ENCODE assay signal across 26 cellular contexts in genomic region chr9:129031514-129031913, GRCh38.
"Had no signal": no experiment of that assay in that cellular context is flagged by ENCODE, and none has a peak within 500 bp of the region (broad histone marks: within the 10 kb centered on the region; RNA-seq: fewer than 3 reads in every experiment).

No MANE protein-coding gene starts in this region.

- H3K27me3 ChIP-seq: hepatocyte, pancreas, stomach, testis, thyroid gland, upper lobe of right lung had no signal

- H3K27ac ChIP-seq: hepatocyte, left ventricle myocardium inferior, pancreas, prostate gland, skin epidermis, stomach, testis, thyroid gland, upper lobe of right lung had no signal

- H3K9me3 ChIP-seq: left ventricle myocardium inferior, pancreas, prostate gland, stomach, testis, thyroid gland, upper lobe of right lung had no signal

- H2AFZ ChIP-seq: hepatocyte had no signal

- H3K4me3 ChIP-seq: hepatocyte, left ventricle myocardium inferior, lung, pancreas, prostate gland, skin epidermis, stomach, testis, thyroid gland, upper lobe of right lung had no signal

- DNase-seq: islet precursor cell; left ventricle myocardium inferior; mesendoderm; naive B cell; natural killer cell; nephron progenitor cell; nucleus accumbens; posterior cingulate gyrus; retina; right cardiac atrium; stimulated activated CD4-positive, alpha-beta T cell treated with anti-CD3 and anti-CD28 coated beads, Interleukin-12 subunit alpha, Interleukin-12 subunit beta, amount 100 ng/mL, for 4 hours; stimulated activated CD4-positive, alpha-beta T cell treated with anti-CD3 and anti-CD28 coated beads, Interleukin-15, amount 100 ng/mL, for 24 hours; stimulated activated CD4-positive, alpha-beta T cell treated with anti-CD3 and anti-CD28 coated beads, Interleukin-2, amount 100 ng/mL, for 24 hours; stimulated activated CD4-positive, alpha-beta T cell treated with anti-CD3 and anti-CD28 coated beads, Interleukin-4, amount 100 ng/mL, for 1 hour; stimulated activated naive B cell treated with anti-CD40 and anti-IgM and Interleukin-4, amounts not matched to agents 10 μg/mL and 1 μg/mL and 100 μg/mL, for 72 hours; stimulated activated naive CD8-positive, alpha-beta T cell treated with anti-CD3 and anti-CD28 coated beads, Interleukin-15, Interleukin-2, amounts not matched to agents 100 U/mL and 50 U/mL, for 24 hours; stomach; testis; thyroid gland; trophoblast cell; upper lobe of right lung had no signal

- H3K4me2 ChIP-seq: hepatocyte had no signal

- H3K36me3 ChIP-seq: left ventricle myocardium inferior, pancreas, prostate gland, stomach, thyroid gland, upper lobe of right lung had no signal
